Comparison of ENCODE assay signal across 25 cellular contexts in the genomic region with DNA sequence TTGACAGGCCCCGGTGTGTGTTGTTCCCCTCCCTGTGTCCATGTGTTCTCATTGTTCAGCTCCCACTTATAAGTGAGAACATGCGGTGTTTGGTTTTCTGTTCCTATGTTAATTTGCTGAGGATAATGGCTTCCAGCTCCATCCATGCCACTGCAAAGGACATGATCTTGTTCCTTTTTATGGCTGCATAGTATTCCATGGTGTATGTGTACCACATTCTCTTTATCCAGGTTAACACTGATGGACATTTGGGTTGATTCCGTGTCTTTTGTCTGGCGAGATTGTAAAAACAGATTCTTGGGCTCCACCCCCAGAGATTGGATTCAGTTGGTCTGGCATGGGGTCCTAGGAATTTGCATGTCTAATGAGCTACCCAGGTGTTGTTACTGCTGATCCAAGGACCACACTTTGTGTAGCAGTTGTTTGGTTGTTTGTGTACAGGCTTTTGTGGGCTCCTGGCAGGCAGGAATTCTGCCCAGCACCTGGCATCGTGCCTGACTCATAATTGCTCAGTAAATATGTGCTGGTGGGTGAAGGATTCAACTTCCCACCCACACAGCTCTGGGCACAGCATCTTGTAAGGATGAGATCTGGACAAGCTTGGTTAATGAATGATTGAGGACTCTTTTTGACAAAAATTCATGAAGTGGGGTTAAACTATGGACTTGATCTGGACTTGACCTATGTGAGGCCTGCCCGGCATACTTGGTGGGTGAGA. TPM values are rescaled to one million over a fixed set of nuclear protein-coding genes. Genes with fewer than 3 reads are reported as not detected.
DNase-seq lines count a peak whose midpoint lies in the region; ATAC-seq and TF ChIP-seq lines count a peak whose summit lies in the region.
"Had no signal": no experiment of that assay in that cellular context is flagged by ENCODE, and none has a peak within 500 bp of the region (broad histone marks: within the 10 kb centered on the region; RNA-seq: fewer than 3 reads in every experiment).

No MANE protein-coding gene starts in this region.

- H3K4me3 Mint-ChIP-seq in CD14-positive monocyte = peak overlapping the region in 1 of 2 donors; percentile 17
- H3K4me3 Mint-ChIP-seq: activated CD8-positive, alpha-beta T cell treated with anti-CD3 and anti-CD28 coated beads for 36 hours; activated naive CD8-positive, alpha-beta T cell; CD4-positive, alpha-beta memory T cell; effector memory CD8-positive, alpha-beta T cell; H9; nephron had no signal

- peaks cover 20% of the 10 kb centered on the region for H3K4me1 Mint-ChIP-seq in CD14-positive monocyte

- TF ChIP-seq CTCF in CD14-positive monocyte (IDR thresholded peaks at IDR 0.05) = no peak

- DNase-seq in DMS153 (lab: John Stamatoyannopoulos, UW) = peak; percentile 46
- no peak for DNase-seq in DMS153 treated with DMSO at 0.1 percent for 48 hours (lab: John Stamatoyannopoulos, UW; ENCODE audit: unreplicated experiment)
- peak; percentile 12 for DNase-seq in CD14-positive monocyte (ENCODE audit: low spot score)
- peak; percentile 17 for DNase-seq in NCI-H1105 (lab: John Stamatoyannopoulos, UW)
- DNase-seq in astrocyte of the hippocampus (ENCODE audit: low read depth, low spot score) = peak; percentile 29
- DNase-seq in pons (ENCODE audit: low spot score) = no peak
- DNase-seq: 8988T; activated CD8-positive, alpha-beta T cell treated with anti-CD3 and anti-CD28 coated beads for 36 hours; aorta; caudate nucleus; CD4-positive, alpha-beta memory T cell; cortex of kidney; DMS53; effector memory CD8-positive, alpha-beta T cell; GDM1; H9; heart left ventricle; NCI-H2107; NCI-H526 treated with DMSO at 0.1 percent for 48 hours; stimulated activated naive CD8-positive, alpha-beta T cell treated with anti-CD3 and anti-CD28 coated beads, Interleukin-15, Interleukin-2, amounts not matched to agents 100 U/mL and 50 U/mL, for 24 hours; uterus had no signal

- intact Hi-C loops in CD14-positive monocyte (cut with micrococcal nuclease) = no loop called here

- peaks cover 4 to 9% of the 10 kb centered on the region in 2 donors for H3K36me3 Mint-ChIP-seq in CD14-positive monocyte

- no peak overlapping the region for H3K27ac Mint-ChIP-seq in CD14-positive monocyte
- H3K27ac Mint-ChIP-seq: activated CD8-positive, alpha-beta T cell treated with anti-CD3 and anti-CD28 coated beads for 36 hours; activated naive CD8-positive, alpha-beta T cell; effector memory CD8-positive, alpha-beta T cell; H9; nephron had no signal

- ATAC-seq in GM18907 (IDR thresholded peaks at IDR 0.05; ENCODE audit: unreplicated experiment) = no peak
- no peak for ATAC-seq in HG02852 (IDR thresholded peaks at IDR 0.05; ENCODE audit: unreplicated experiment)
- ATAC-seq: activated CD8-positive, alpha-beta T cell treated with anti-CD3 and anti-CD28 coated beads for 36 hours; effector memory CD8-positive, alpha-beta T cell; heart left ventricle; stimulated activated naive CD8-positive, alpha-beta T cell treated with anti-CD3 and anti-CD28 coated beads, Interleukin-15, Interleukin-2, amounts not matched to agents 100 U/mL and 50 U/mL, for 24 hours had no signal

- H3K9me3 Mint-ChIP-seq in CD14-positive monocyte = peaks cover 0 to 22% (median 6%) of the 10 kb centered on the region in 7 donors
- H3K9me3 Mint-ChIP-seq: activated CD8-positive, alpha-beta T cell treated with anti-CD3 and anti-CD28 coated beads for 36 hours; effector memory CD8-positive, alpha-beta T cell; H9 had no signal

- H3K27me3 Mint-ChIP-seq in CD14-positive monocyte (ENCODE audit: low read depth in 3 of 3) = peaks cover 84 to 89% (median 85%) of the 10 kb centered on the region in 3 donors

RNA-seq across cellular contexts. Expression of gene TOX2, which starts 5.2 kb away (rescaled TPM):
- under 1 TPM; 0.39 to 0.47 TPM for polyA plus RNA-seq in CD14-positive monocyte

Comparison
In these comparisons a context has a peak if more than half of its experiments do, and no peak if none do; other contexts are left out.
1. DNase-seq: peak in DMS153 (single experiment), CD14-positive monocyte (single experiment), NCI-H1105 (single experiment) and astrocyte of the hippocampus (single experiment); none in DMS153 treated with DMSO at 0.1 percent for 48 hours (single experiment) and pons (single experiment).